9 cellular contexts compared by ENCODE assay signal in genomic region chr3:133894334-133895207, GRCh38. TPM values are rescaled to one million over a fixed set of nuclear protein-coding genes. Genes with fewer than 3 reads are reported as not detected.
DNase-seq lines count a peak whose midpoint lies in the region; ATAC-seq, FAIRE-seq and TF ChIP-seq lines count a peak whose summit lies in the region.
"Had no signal": no experiment of that assay in that cellular context is flagged by ENCODE, and none has a peak within 500 bp of the region (broad histone marks: within the 10 kb centered on the region; RNA-seq: fewer than 3 reads in every experiment).

No MANE protein-coding gene starts in this region.

- peak overlapping the region; percentile 98 for H3K4me2 ChIP-seq in A549

- H3K4me3 ChIP-seq in A549: peak overlapping the region; percentile 72
- peak overlapping the region; percentile 89 for H3K4me3 ChIP-seq in LNCaP clone FGC (ENCODE audit: low read depth, low read length)
- H3K4me3 ChIP-seq in mesodermal cell (ENCODE audit: extremely low read depth, insufficient read depth, low read length, poor library complexity, severe bottlenecking): peak overlapping the region; percentile 62

- ATAC-seq in A549 (peak; percentile 47 to 66), HG03520 (IDR thresholded peaks at IDR 0.05; ENCODE audit: unreplicated experiment) (no peak), HG02678 (IDR thresholded peaks at IDR 0.05; ENCODE audit: unreplicated experiment) (no peak)

- no peaks in the 10 kb centered on the region for H3K9me3 ChIP-seq in A549
- H3K9me3 ChIP-seq in mesodermal cell (ENCODE audit: control insufficient read depth, low read length): no peaks in the 10 kb centered on the region

- POLR2A ChIA-PET in A549 (lab: Yijun Ruan, JAX): no interaction called here

- WGBS in A549 (ENCODE audit: missing lambda C conversion rate): 61% methylated on average over 8 of the region's 52 CpGs
- WGBS in mesodermal cell (ENCODE audit: insufficient coverage in 2 of 2), 2 experiments: 1 to 3% methylated on average over 31 to 36 of the region's 52 CpGs

- CTCF ChIA-PET in A549 (lab: Yijun Ruan, JAX): interaction anchor here (0.6 to 1.5 kb wide), 3 partner anchors 47 to 509 kb away, joined by 3 read pairs; no protein-coding TSS in a partner anchor

- H3K27ac ChIP-seq in A549: peak overlapping the region; percentile 58 to 71; a peak in 4 of 6 replicates
- H3K27ac ChIP-seq in mesodermal cell (ENCODE audit: low read depth, low read length, severe bottlenecking): no peak overlapping the region

- no peak for TF ChIP-seq EP300 in A549 (IDR thresholded peaks at IDR 0.05)

- TF ChIP-seq CTCF in A549 (IDR thresholded peaks at IDR 0.05): no peak
- TF ChIP-seq CTCF in LNCaP clone FGC (IDR thresholded peaks at IDR 0.05; ENCODE audit: control insufficient read depth, extremely low read depth, insufficient read depth): peak; percentile 39

- FAIRE-seq in A549 (lab: Jason Lieb, UNC): no peak

- no peak for TF ChIP-seq POLR2A in A549 (IDR thresholded peaks at IDR 0.05; ENCODE audit: low read length)

- 0 out of 3 replicates have a peak, but pooled peaks cover 5% of the 10 kb centered on the region for H3K4me1 ChIP-seq in A549
- peaks cover 8% of the 10 kb centered on the region for H3K4me1 ChIP-seq in mesodermal cell (ENCODE audit: control insufficient read depth, insufficient read depth, low read length, poor library complexity, severe bottlenecking)

- no peak for TF ChIP-seq RAD21 in A549 (conservative IDR thresholded peaks at IDR 0.05 in 1 of 2, IDR thresholded peaks at IDR 0.05 in 1 of 2)

- no peaks in the 10 kb centered on the region for H3K36me3 ChIP-seq in mesodermal cell (ENCODE audit: control insufficient read depth, insufficient read depth, low read length)

- DNase-seq in A549 (ENCODE audit: low read depth in 1 of 2, low spot score in 1 of 2): no peak
- DNase-seq in LNCaP clone FGC (ENCODE audit: low read depth): no peak
- peak; percentile 58 for DNase-seq in ecto neural progenitor cell (ENCODE audit: low spot score)
- no peak for DNase-seq in SKM-1 treated with dmso at 0.1 percent for 144 hours (lab: John Stamatoyannopoulos, UW; ENCODE audit: unreplicated experiment)
- DNase-seq in UCSD-AML1 (lab: John Stamatoyannopoulos, UW; ENCODE audit: unreplicated experiment): no peak
- DNase-seq: activated CD4-positive, alpha-beta T cell treated with anti-CD3 and anti-CD28 coated beads, Interleukin-2, amount 10 ng/mL, durations not matched to agents 7 days and 5 days had no signal

TF ChIP-seq in A549, 52 proteins besides CTCF, POLR2A, EP300 and RAD21:
- TF ChIP-seq HOXA7 (CRISPR knock-in tag; IDR thresholded peaks at IDR 0.05): no peak
- TF ChIP-seq CHD4 (IDR thresholded peaks at IDR 0.05; ENCODE audit: borderline replicate concordance): no peak
- no peak for TF ChIP-seq REST (IDR thresholded peaks at IDR 0.05)
- TF ChIP-seq BHLHE40 (IDR thresholded peaks at IDR 0.05; ENCODE audit: low read depth, low read length): no peak
- no peak for TF ChIP-seq KDM5A (IDR thresholded peaks at IDR 0.05)
- TF ChIP-seq SREBF2 (IDR thresholded peaks at IDR 0.05): no peak
- no peak for TF ChIP-seq HOXB13 (CRISPR knock-in tag; IDR thresholded peaks at IDR 0.05; ENCODE audit: low read depth)
- no peak for TF ChIP-seq HDAC2 (IDR thresholded peaks at IDR 0.05)
- TF ChIP-seq FOSL2 (IDR thresholded peaks at IDR 0.05): no peak
- TF ChIP-seq FOSL2 (CRISPR knock-in tag; IDR thresholded peaks at IDR 0.05): no peak
- TF ChIP-seq RNF2 (IDR thresholded peaks at IDR 0.05; ENCODE audit: borderline replicate concordance, low read depth): no peak
- no peak for TF ChIP-seq CHD2 (IDR thresholded peaks at IDR 0.05; ENCODE audit: low read length, partially characterized antibody)
- TF ChIP-seq HES2 (IDR thresholded peaks at IDR 0.05): no peak
- no peak for TF ChIP-seq ESRRA (IDR thresholded peaks at IDR 0.05; ENCODE audit: borderline replicate concordance, low read length)
- TF ChIP-seq ZNF302 (CRISPR knock-in tag; IDR thresholded peaks at IDR 0.05): no peak
- TF ChIP-seq NFE2L2 (conservative IDR thresholded peaks at IDR 0.05; ENCODE audit: low read length): no peak
- TF ChIP-seq CBX2 (IDR thresholded peaks at IDR 0.05; ENCODE audit: borderline replicate concordance, low read depth): no peak

RNA-seq across cellular contexts. Expression of gene RAB6B, which starts 1.1 kb away (rescaled TPM):
- polyA plus RNA-seq in A549 (2011; rRNA removed): 2.5 and 3.7 TPM in 2 replicates
- polyA plus RNA-seq in A549 (2012; cell fraction: cytosol; rRNA removed): 2.6 and 3.0 TPM in 2 replicates
- 1.8 and 2.3 TPM in 2 replicates for polyA plus RNA-seq in A549 (2012; cell fraction: nucleus; rRNA removed)
- polyA plus RNA-seq in A549 (2017; fragmentation: RNase III; extraction: RNeasy Plus Mini Kit Qiagen cat#74134 plus additional on column Dnase treatment): 2.4 to 3.4 TPM (median 2.6 TPM) in 3 replicates
- 4.1 and 6.9 TPM in 2 replicates for polyA minus RNA-seq in A549 (2011; rRNA and poly(A)+ RNA removed)
- polyA plus RNA-seq in mesodermal cell (2013, experiment 1 of 2): 3.2 TPM
- 2.7 TPM for polyA plus RNA-seq in mesodermal cell (2013, experiment 2 of 2)

Comparison
In these comparisons a context has a peak if more than half of its experiments do, and no peak if none do; other contexts are left out.
1. ATAC-seq: peak in A549 (2 of 2); none in HG03520 (single experiment) and HG02678 (single experiment).
2. Peak in every context shown above with its lines, with median percentiles within 50 percentile points of each other: H3K4me3 ChIP-seq.